Comparison of ENCODE assay signal across 9 cellular contexts in the genomic region with DNA sequence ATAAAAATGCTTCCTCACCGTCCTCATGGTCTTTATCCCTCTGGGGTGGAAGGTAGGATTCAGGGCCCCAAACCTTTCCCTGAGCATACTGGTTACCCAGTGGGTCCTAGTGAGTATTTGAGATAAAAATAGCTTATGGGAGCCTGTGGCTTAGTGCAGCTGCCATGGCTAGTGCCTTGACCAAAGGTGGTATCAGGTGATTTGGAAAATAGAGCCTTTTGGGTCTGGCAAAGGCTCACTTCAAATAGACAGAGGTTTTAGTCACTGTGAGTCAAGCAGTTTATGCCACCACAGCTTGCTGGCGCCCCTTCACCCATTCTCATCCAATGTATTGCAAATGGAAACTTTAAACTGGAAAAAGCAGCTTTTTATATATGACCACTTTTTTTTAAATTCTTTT. TPM values are rescaled to one million over a fixed set of nuclear protein-coding genes. Genes with fewer than 3 reads are reported as not detected.
DNase-seq lines count a peak whose midpoint lies in the region; ATAC-seq and TF ChIP-seq lines count a peak whose summit lies in the region.
"Had no signal": no experiment of that assay in that cellular context is flagged by ENCODE, and none has a peak within 500 bp of the region (broad histone marks: within the 10 kb centered on the region; RNA-seq: fewer than 3 reads in every experiment).

No MANE protein-coding gene starts in this region.

- H3K36me3 ChIP-seq in left ventricle myocardium inferior (no peaks in the 10 kb centered on the region), vagina (no peaks in the 10 kb centered on the region)

- H3K9me3 ChIP-seq in left ventricle myocardium inferior (replicated peaks) (no peaks in the 10 kb centered on the region), vagina (no peaks in the 10 kb centered on the region)

- DNase-seq in left ventricle myocardium inferior (no peak), left ventricle myocardium superior (no peak), chondrocyte (ENCODE audit: low spot score) (no peak), vagina (ENCODE audit: extremely low spot score in 2 of 2) (no peak), ecto neural progenitor cell (ENCODE audit: low spot score) (no peak), NCI-H2171 treated with DMSO at 0.1 percent for 48 hours (lab: John Stamatoyannopoulos, UW) (no peak)

- H3K4me1 ChIP-seq in left ventricle myocardium inferior (peaks cover 46% of the 10 kb centered on the region), vagina (peaks cover 21% of the 10 kb centered on the region)

- no peak for TF ChIP-seq POLR2A in vagina (IDR thresholded peaks at IDR 0.05)

- H3K4me1 Mint-ChIP-seq in chondrocyte (ENCODE audit: low read depth) (peaks cover 34% of the 10 kb centered on the region), nephron (peaks cover 41% of the 10 kb centered on the region)

- no peaks in the 10 kb centered on the region for H3K36me3 Mint-ChIP-seq in chondrocyte (ENCODE audit: low read depth)
- no peaks in the 10 kb centered on the region for H3K36me3 Mint-ChIP-seq in nephron (ENCODE audit: low read depth)

- H3K9me3 Mint-ChIP-seq in chondrocyte (ENCODE audit: low read depth) = no peaks in the 10 kb centered on the region
- no peaks in the 10 kb centered on the region for H3K9me3 Mint-ChIP-seq in nephron

- intact Hi-C loops in left ventricle myocardium inferior (cut with micrococcal nuclease) (loop anchor here (2.0 kb wide), 1 partner anchor 54 kb away; no protein-coding TSS in a partner anchor), left ventricle myocardium superior (cut with micrococcal nuclease) (loop anchor here (5.0 kb wide), 1 partner anchor 54 kb away; no protein-coding TSS in a partner anchor), vagina (cut with DNase I) (no loop called here)

- H3K27me3 Mint-ChIP-seq in chondrocyte (ENCODE audit: low read depth) = no peaks in the 10 kb centered on the region
- peaks cover 15% of the 10 kb centered on the region for H3K27me3 Mint-ChIP-seq in nephron (ENCODE audit: low read depth)

- H3K27ac ChIP-seq in left ventricle myocardium inferior (replicated peaks) = peak overlapping the region; percentile 84
- peak overlapping the region; percentile 71 for H3K27ac ChIP-seq in vagina
- H3K27ac ChIP-seq: VCaP had no signal

- no peak overlapping the region for H3K4me3 ChIP-seq in left ventricle myocardium inferior
- H3K4me3 ChIP-seq in vagina = no peak overlapping the region

- H3K27me3 ChIP-seq in left ventricle myocardium inferior (ENCODE audit: low read depth) (no peaks in the 10 kb centered on the region), vagina (no peaks in the 10 kb centered on the region)

- peak overlapping the region; percentile 80 for H3K27ac Mint-ChIP-seq in chondrocyte (ENCODE audit: unreplicated experiment)
- H3K27ac Mint-ChIP-seq in nephron = peak overlapping the region; percentile 72 to 95 (median 95)

- TF ChIP-seq CTCF in left ventricle myocardium inferior (IDR thresholded peaks at IDR 0.05; ENCODE audit: borderline replicate concordance) = no peak
- no peak for TF ChIP-seq CTCF in chondrocyte (IDR thresholded peaks at IDR 0.05)
- TF ChIP-seq CTCF in nephron (IDR thresholded peaks at IDR 0.05; ENCODE audit: unreplicated experiment in 3 of 3) = no peak
- no peak for TF ChIP-seq CTCF in vagina (IDR thresholded peaks at IDR 0.05)

- ATAC-seq in left ventricle myocardium superior (no peak), esophagus mucosa (no peak)

- peak overlapping the region; percentile 58 for H3K4me3 Mint-ChIP-seq in chondrocyte (ENCODE audit: unreplicated experiment)
- H3K4me3 Mint-ChIP-seq in nephron = peak overlapping the region; percentile 63 to 72 (median 65)

RNA-seq across cellular contexts. Expression of gene PLAU, which starts 30.4 kb away (rescaled TPM):
- total RNA-seq in left ventricle myocardium inferior (4.9 TPM), left ventricle myocardium superior (6.6 TPM), chondrocyte (54.2 to 84.9 TPM (median 54.8 TPM) in 3 replicates), vagina (18.2 TPM), esophagus mucosa (19.4 TPM)

RNA-seq across cellular contexts. Expression of gene VCL, which starts 56.6 kb away (rescaled TPM):
- total RNA-seq in left ventricle myocardium inferior = 227 TPM
- 238 TPM for total RNA-seq in left ventricle myocardium superior
- total RNA-seq in chondrocyte = 429 to 498 TPM (median 485 TPM) in 3 replicates
- 74.6 TPM for total RNA-seq in vagina
- total RNA-seq in esophagus mucosa = 70.2 TPM
